Comparison of ENCODE assay signal across 8 cellular contexts in genomic region chr11:106087815-106088435, GRCh38. TPM values are rescaled to one million over a fixed set of nuclear protein-coding genes. Genes with fewer than 3 reads are reported as not detected.
A peak's percentile ranks its signal among the peaks of the same experiment; 100 is the strongest.
DNase-seq lines count a peak whose midpoint lies in the region; ATAC-seq and TF ChIP-seq lines count a peak whose summit lies in the region.

No MANE protein-coding gene starts in this region.

- H3K4me1 ChIP-seq in mesendoderm (ENCODE audit: control insufficient read depth, low read depth, low read length) (no peaks in the 10 kb centered on the region), thyroid gland (peaks cover 10 to 22% of the 10 kb centered on the region in 2 donors)

- H3K9me3 ChIP-seq in thyroid gland = no peaks in the 10 kb centered on the region

- intact Hi-C loops in activated B cell treated with CpG ODN at 0.5 μM for 24 hours (cut with micrococcal nuclease) (loop anchor here (1.0 to 5.0 kb wide), 2 partner anchors 11 to 949 kb away; partner anchors contain the start of genes AASDHPPT and KBTBD3), thyroid gland (cut with DNase I) (no loop called here)

- no peak overlapping the region for H2BK15ac ChIP-seq in mesendoderm (replicated peaks; ENCODE audit: low read depth)

- H3K79me1 ChIP-seq in mesendoderm (ENCODE audit: low read length) = peaks cover 2% of the 10 kb centered on the region

- no peak overlapping the region for H3K4me2 ChIP-seq in mesendoderm (ENCODE audit: low read length)

- H3K56ac ChIP-seq in mesendoderm (ENCODE audit: low read length) = no peak overlapping the region

- DNase-seq in BJ (ENCODE audit: low read depth) = no peak
- peak; percentile 52 for DNase-seq in NCI-H1092 treated with DMSO at 0.1 percent for 48 hours (lab: John Stamatoyannopoulos, UW)
- no peak for DNase-seq in activated B cell treated with CpG ODN at 0.5 μM for 24 hours
- peak; percentile 23 for DNase-seq in effector CD8-positive, alpha-beta T cell (lab: John Stamatoyannopoulos, UW)
- peak; percentile 55 for DNase-seq in mesendoderm
- peak; percentile 50 to 64 for DNase-seq in thyroid gland
- no peak for DNase-seq in GOT3 (lab: John Stamatoyannopoulos, UW)

- H3K79me2 ChIP-seq in mesendoderm (ENCODE audit: control insufficient read depth, insufficient read depth, low read length) = peaks cover 7% of the 10 kb centered on the region

- H4K5ac ChIP-seq in mesendoderm (ENCODE audit: low read length) = no peak overlapping the region

- CTCF ChIA-PET in BJ (lab: Yijun Ruan, JAX) = interaction anchor here (0.9 to 1.4 kb wide), 5 partner anchors 11 to 497 kb away, joined by 3 to 7 read pairs (median 3); no protein-coding TSS in a partner anchor
- CTCF ChIA-PET in activated B cell treated with CpG ODN at 0.5 μM for 24 hours (lab: Charles Lee) = interaction anchor here (0.8 kb wide), 1 partner anchor 9 kb away, joined by 3 read pairs; no protein-coding TSS in a partner anchor

- no peak overlapping the region for H2BK120ac ChIP-seq in mesendoderm (ENCODE audit: low read depth, low read length)

- H3K4me1 Mint-ChIP-seq in activated B cell treated with CpG ODN at 0.5 μM for 24 hours = peaks cover 35% of the 10 kb centered on the region

- no peak overlapping the region for H3K27ac ChIP-seq in mesendoderm (ENCODE audit: low read depth, low read length)
- H3K27ac ChIP-seq in thyroid gland = no peak overlapping the region

- H3K27me3 Mint-ChIP-seq in activated B cell treated with CpG ODN at 0.5 μM for 24 hours = no peaks in the 10 kb centered on the region

- H3K27ac Mint-ChIP-seq in activated B cell treated with CpG ODN at 0.5 μM for 24 hours = no peak overlapping the region

- TF ChIP-seq POLR2A in thyroid gland (IDR thresholded peaks at IDR 0.05) = no peak

- no peak overlapping the region for H4K8ac ChIP-seq in mesendoderm (ENCODE audit: low read depth, low read length)

- H2BK5ac ChIP-seq in mesendoderm (ENCODE audit: low read length) = no peak overlapping the region

- no peak overlapping the region for H3K4ac ChIP-seq in mesendoderm (ENCODE audit: low read depth, low read length)

- H3K4me3 ChIP-seq in BJ (ENCODE audit: low read depth, low read length) = no peak overlapping the region
- H3K4me3 ChIP-seq in mesendoderm (ENCODE audit: low read length) = no peak overlapping the region
- H3K4me3 ChIP-seq in thyroid gland (replicated peaks in 1 of 3) = no peak overlapping the region

- POLR2A ChIA-PET in BJ (lab: Charles Lee) = no interaction called here
- POLR2A ChIA-PET in activated B cell treated with CpG ODN at 0.5 μM for 24 hours (lab: Charles Lee) = no interaction called here

- peaks cover 1% of the 10 kb centered on the region; the same call in 1 of the 2 replicates for H3K36me3 ChIP-seq in BJ (ENCODE audit: control insufficient read depth, insufficient read depth, low read length)
- H3K36me3 ChIP-seq in mesendoderm (ENCODE audit: control insufficient read depth, insufficient read depth, low read length) = no peaks in the 10 kb centered on the region
- peaks cover 3 to 7% of the 10 kb centered on the region in 2 donors for H3K36me3 ChIP-seq in thyroid gland

- no peak overlapping the region for H3K18ac ChIP-seq in mesendoderm (ENCODE audit: low read length)

- peaks cover 68% of the 10 kb centered on the region for H3K36me3 Mint-ChIP-seq in activated B cell treated with CpG ODN at 0.5 μM for 24 hours (ENCODE audit: low read depth)

- H3K27me3 ChIP-seq in BJ (ENCODE audit: control insufficient read depth, insufficient read depth, low read length) = no peaks in the 10 kb centered on the region
- no peaks in the 10 kb centered on the region for H3K27me3 ChIP-seq in mesendoderm (ENCODE audit: insufficient read depth, low read length, poor library complexity)
- no peaks in the 10 kb centered on the region for H3K27me3 ChIP-seq in thyroid gland

- H3K4me3 Mint-ChIP-seq in activated B cell treated with CpG ODN at 0.5 μM for 24 hours = no peak overlapping the region

- peak; percentile 29 for ATAC-seq in GM18867 (IDR thresholded peaks at IDR 0.05; ENCODE audit: unreplicated experiment)
- peak; percentile 57 for ATAC-seq in activated B cell treated with CpG ODN at 0.5 μM for 24 hours (ENCODE audit: low read depth)

- peak; percentile 83 for TF ChIP-seq CTCF in BJ (IDR thresholded peaks at IDR 0.05; ENCODE audit: insufficient read depth, low read depth, low read length)
- no peak for TF ChIP-seq CTCF in activated B cell treated with CpG ODN at 0.5 μM for 24 hours (IDR thresholded peaks at IDR 0.05)
- TF ChIP-seq CTCF in thyroid gland (IDR thresholded peaks at IDR 0.05) = peak; percentile 50 to 84 (median 76)

- H3K9me3 Mint-ChIP-seq in activated B cell treated with CpG ODN at 0.5 μM for 24 hours = no peaks in the 10 kb centered on the region

- no peak overlapping the region for H2AK5ac ChIP-seq in mesendoderm (ENCODE audit: low read length)

- H3K23ac ChIP-seq in mesendoderm (ENCODE audit: low read length) = no peak overlapping the region

- no peak overlapping the region for H3K9ac ChIP-seq in mesendoderm (ENCODE audit: low read length)

- WGBS in mesendoderm (ENCODE audit: extremely low coverage, insufficient coverage, low lambda C conversion rate) = no CpG with 5 or more reads among the region's 9 CpGs
- WGBS in thyroid gland, 2 donors = 39 to 43% methylated on average over 9 of the region's 9 CpGs

RNA-seq across cellular contexts. Expression of gene AASDHPPT, which starts 10.5 kb away (rescaled TPM):
- 30.4 and 41.7 TPM in 2 replicates for polyA plus RNA-seq in BJ (2011; rRNA removed)
- 11.4 and 19.6 TPM in 2 replicates for polyA minus RNA-seq in BJ (2011; rRNA and poly(A)+ RNA removed)
- total RNA-seq in activated B cell treated with CpG ODN at 0.5 μM for 24 hours = 29.6 and 30.8 TPM in 2 replicates
- polyA plus RNA-seq in mesendoderm (2013, experiment 1 of 2) = 29.0 TPM
- polyA plus RNA-seq in mesendoderm (2013, experiment 2 of 2) = 28.8 TPM
- 10 to 100 TPM; 35.3 to 49.0 (median 42.4) TPM for total RNA-seq in thyroid gland

RNA-seq across cellular contexts. Expression of gene KBTBD3, which starts 10.8 kb away (rescaled TPM):
- polyA plus RNA-seq in BJ (2011; rRNA removed) = 1.2 and 7.4 TPM in 2 replicates
- 1.6 and 2.1 TPM in 2 replicates for polyA minus RNA-seq in BJ (2011; rRNA and poly(A)+ RNA removed)
- total RNA-seq in activated B cell treated with CpG ODN at 0.5 μM for 24 hours (6.5 and 7.7 TPM in 2 replicates), thyroid gland (10 to 100 TPM; 12.1 to 16.6 (median 13.8) TPM)
- 1.3 TPM for polyA plus RNA-seq in mesendoderm (2013, experiment 1 of 2)
- 1.1 TPM for polyA plus RNA-seq in mesendoderm (2013, experiment 2 of 2)

Comparison
In these comparisons a context has a peak if more than half of its experiments do, and no peak if none do; other contexts are left out.
1. DNase-seq: peak in NCI-H1092 treated with DMSO at 0.1 percent for 48 hours (single experiment), effector CD8-positive, alpha-beta T cell (single experiment), mesendoderm (single experiment) and thyroid gland (2 of 2); none in BJ (single experiment), activated B cell treated with CpG ODN at 0.5 μM for 24 hours (single experiment) and GOT3 (single experiment).